ENCODE assay signal across 2 cellular contexts in the genomic region with DNA sequence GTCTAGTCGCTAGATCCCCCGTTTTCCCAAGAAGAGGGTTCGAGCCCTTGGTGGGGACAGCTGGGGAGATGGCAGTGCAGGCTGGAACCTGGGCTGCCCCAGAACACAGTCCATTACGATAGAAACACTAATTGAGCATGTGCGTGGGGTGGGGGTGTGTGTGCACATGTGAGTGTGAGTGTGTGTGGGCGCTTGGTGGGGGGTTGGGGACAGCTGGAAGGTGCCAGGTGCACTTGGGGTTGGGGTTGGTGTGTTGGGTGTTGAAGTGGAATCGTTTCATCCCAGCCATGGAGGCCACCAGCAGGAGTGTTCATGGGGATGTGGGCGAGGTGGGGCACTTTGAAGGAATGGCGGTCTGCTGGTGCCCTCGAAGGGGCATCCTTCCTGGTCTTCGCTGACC.
TF ChIP-seq lines count a peak whose summit lies in the region.

No MANE protein-coding gene starts in this region.

TF ChIP-seq in A549, 52 proteins besides CTCF, POLR2A, EP300 and RAD21:
- TF ChIP-seq ESRRA (IDR thresholded peaks at IDR 0.05; ENCODE audit: borderline replicate concordance, low read length) (no peak), EHF (CRISPR knock-in tag; IDR thresholded peaks at IDR 0.05) (no peak), ZSCAN20 (CRISPR knock-in tag; IDR thresholded peaks at IDR 0.05) (no peak), SMC3 (IDR thresholded peaks at IDR 0.05) (no peak), RNF2 (IDR thresholded peaks at IDR 0.05; ENCODE audit: borderline replicate concordance, low read depth) (no peak), MYC (IDR thresholded peaks at IDR 0.05; ENCODE audit: borderline replicate concordance, low read length) (no peak), JUNB (IDR thresholded peaks at IDR 0.05) (no peak), RARB (CRISPR knock-in tag; IDR thresholded peaks at IDR 0.05) (no peak), HDAC2 (IDR thresholded peaks at IDR 0.05) (no peak), NPAS2 (CRISPR knock-in tag; IDR thresholded peaks at IDR 0.05; ENCODE audit: borderline replicate concordance) (no peak), CHD2 (IDR thresholded peaks at IDR 0.05; ENCODE audit: low read length, partially characterized antibody) (no peak), ZNF302 (CRISPR knock-in tag; IDR thresholded peaks at IDR 0.05) (no peak)
- TF ChIP-seq, protein P1, sequence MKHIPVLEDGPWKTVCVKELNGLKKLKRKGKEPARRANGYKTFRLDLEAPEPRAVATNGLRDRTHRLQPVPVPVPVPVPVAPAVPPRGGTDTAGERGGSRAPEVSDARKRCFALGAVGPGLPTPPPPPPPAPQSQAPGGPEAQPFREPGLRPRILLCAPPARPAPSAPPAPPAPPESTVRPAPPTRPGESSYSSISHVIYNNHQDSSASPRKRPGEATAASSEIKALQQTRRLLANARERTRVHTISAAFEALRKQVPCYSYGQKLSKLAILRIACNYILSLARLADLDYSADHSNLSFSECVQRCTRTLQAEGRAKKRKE (CRISPR knock-in tag; IDR thresholded peaks at IDR 0.05; ENCODE audit: low read depth): no peak
TF ChIP-seq in A549: peak in this region for 0.

TF ChIP-seq in HCT116, 20 proteins besides CTCF, POLR2A, EP300 and RAD21:
- TF ChIP-seq SP1 (IDR thresholded peaks at IDR 0.05; ENCODE audit: low read depth) (no peak), JUND (IDR thresholded peaks at IDR 0.05) (no peak), SIN3A (IDR thresholded peaks at IDR 0.05; ENCODE audit: low read depth) (no peak), EZH2 (IDR thresholded peaks at IDR 0.05) (no peak), CBX3 (IDR thresholded peaks at IDR 0.05; ENCODE audit: low read depth) (no peak), POLR2AphosphoS5 (IDR thresholded peaks at IDR 0.05; ENCODE audit: low read depth, low read length) (no peak), EZH2phosphoT487 (IDR thresholded peaks at IDR 0.05; ENCODE audit: borderline replicate concordance) (no peak), SRF (IDR thresholded peaks at IDR 0.05; ENCODE audit: low read depth) (no peak)
- TF ChIP-seq, protein P2, sequence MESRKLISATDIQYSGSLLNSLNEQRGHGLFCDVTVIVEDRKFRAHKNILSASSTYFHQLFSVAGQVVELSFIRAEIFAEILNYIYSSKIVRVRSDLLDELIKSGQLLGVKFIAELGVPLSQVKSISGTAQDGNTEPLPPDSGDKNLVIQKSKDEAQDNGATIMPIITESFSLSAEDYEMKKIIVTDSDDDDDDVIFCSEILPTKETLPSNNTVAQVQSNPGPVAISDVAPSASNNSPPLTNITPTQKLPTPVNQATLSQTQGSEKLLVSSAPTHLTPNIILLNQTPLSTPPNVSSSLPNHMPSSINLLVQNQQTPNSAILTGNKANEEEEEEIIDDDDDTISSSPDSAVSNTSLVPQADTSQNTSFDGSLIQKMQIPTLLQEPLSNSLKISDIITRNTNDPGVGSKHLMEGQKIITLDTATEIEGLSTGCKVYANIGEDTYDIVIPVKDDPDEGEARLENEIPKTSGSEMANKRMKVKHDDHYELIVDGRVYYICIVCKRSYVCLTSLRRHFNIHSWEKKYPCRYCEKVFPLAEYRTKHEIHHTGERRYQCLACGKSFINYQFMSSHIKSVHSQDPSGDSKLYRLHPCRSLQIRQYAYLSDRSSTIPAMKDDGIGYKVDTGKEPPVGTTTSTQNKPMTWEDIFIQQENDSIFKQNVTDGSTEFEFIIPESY (IDR thresholded peaks at IDR 0.05; ENCODE audit: extremely low read depth, insufficient replicate concordance, low read length): no peak
- TF ChIP-seq, protein P3, sequence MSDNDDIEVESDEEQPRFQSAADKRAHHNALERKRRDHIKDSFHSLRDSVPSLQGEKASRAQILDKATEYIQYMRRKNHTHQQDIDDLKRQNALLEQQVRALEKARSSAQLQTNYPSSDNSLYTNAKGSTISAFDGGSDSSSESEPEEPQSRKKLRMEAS (IDR thresholded peaks at IDR 0.05): no peak
- TF ChIP-seq, protein P4, sequence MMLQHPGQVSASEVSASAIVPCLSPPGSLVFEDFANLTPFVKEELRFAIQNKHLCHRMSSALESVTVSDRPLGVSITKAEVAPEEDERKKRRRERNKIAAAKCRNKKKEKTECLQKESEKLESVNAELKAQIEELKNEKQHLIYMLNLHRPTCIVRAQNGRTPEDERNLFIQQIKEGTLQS (IDR thresholded peaks at IDR 0.05): no peak
- TF ChIP-seq, protein P5, sequence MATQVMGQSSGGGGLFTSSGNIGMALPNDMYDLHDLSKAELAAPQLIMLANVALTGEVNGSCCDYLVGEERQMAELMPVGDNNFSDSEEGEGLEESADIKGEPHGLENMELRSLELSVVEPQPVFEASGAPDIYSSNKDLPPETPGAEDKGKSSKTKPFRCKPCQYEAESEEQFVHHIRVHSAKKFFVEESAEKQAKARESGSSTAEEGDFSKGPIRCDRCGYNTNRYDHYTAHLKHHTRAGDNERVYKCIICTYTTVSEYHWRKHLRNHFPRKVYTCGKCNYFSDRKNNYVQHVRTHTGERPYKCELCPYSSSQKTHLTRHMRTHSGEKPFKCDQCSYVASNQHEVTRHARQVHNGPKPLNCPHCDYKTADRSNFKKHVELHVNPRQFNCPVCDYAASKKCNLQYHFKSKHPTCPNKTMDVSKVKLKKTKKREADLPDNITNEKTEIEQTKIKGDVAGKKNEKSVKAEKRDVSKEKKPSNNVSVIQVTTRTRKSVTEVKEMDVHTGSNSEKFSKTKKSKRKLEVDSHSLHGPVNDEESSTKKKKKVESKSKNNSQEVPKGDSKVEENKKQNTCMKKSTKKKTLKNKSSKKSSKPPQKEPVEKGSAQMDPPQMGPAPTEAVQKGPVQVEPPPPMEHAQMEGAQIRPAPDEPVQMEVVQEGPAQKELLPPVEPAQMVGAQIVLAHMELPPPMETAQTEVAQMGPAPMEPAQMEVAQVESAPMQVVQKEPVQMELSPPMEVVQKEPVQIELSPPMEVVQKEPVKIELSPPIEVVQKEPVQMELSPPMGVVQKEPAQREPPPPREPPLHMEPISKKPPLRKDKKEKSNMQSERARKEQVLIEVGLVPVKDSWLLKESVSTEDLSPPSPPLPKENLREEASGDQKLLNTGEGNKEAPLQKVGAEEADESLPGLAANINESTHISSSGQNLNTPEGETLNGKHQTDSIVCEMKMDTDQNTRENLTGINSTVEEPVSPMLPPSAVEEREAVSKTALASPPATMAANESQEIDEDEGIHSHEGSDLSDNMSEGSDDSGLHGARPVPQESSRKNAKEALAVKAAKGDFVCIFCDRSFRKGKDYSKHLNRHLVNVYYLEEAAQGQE (IDR thresholded peaks at IDR 0.05; ENCODE audit: low read depth): no peak
